ENCODE assay signal across 8 cellular contexts in the genomic region with DNA sequence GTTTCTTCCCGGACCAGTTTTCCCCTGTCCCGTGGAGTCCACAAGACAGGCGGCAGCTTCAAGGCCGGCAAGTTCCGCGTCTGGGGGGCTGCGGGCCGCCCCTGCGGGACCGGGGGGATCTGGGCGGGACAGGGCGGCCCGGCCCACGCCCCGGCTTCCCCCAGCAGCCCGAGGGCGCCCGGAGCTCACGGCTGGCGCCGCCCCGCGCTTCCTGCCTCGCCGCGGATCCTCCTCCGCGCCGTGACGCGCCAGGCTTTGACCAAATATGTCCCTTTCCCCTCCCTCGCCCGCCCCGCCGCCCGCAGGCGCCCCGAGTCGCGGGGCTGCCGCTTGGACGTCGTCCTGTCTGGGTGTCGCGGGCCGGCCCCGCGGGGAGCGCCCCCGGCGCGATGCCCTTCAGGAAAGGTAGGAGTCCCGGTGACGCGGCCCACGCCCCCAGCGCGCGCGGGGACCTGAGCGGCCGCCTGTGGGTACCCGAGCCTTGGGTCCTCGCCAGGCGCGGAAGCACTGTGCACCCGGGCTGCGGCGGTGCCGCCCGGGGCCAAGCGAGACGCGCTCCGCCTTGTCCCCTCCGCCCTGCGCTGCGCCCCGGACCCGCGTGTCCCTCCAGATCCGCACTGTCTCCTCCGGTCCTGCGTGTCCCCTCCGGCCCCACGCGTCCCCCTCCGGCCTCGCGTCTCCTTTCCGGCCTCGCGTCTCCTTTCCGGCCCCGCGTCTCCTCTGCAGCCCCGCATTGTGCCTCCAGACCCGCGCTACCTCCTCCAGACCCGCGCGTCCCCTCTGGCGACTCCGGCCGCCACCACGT. TPM values are rescaled to one million over a fixed set of nuclear protein-coding genes. Genes with fewer than 3 reads are reported as not detected.
DNase-seq lines count a peak whose midpoint lies in the region; ATAC-seq and TF ChIP-seq lines count a peak whose summit lies in the region.

No MANE protein-coding gene starts in this region.

- H3K4me3 ChIP-seq in lower leg skin (ENCODE audit: low read depth, poor library complexity, severe bottlenecking) = peak overlapping the region; percentile 79

- intact Hi-C loops in lower leg skin (cut with DNase I; ENCODE audit: low total_unique reads) = no loop called here

- ATAC-seq in HG02943 (IDR thresholded peaks at IDR 0.05; ENCODE audit: low read depth, unreplicated experiment) = peak; percentile 65

- no peak for TF ChIP-seq POLR2A in lower leg skin (IDR thresholded peaks at IDR 0.05)

- WGBS in lower leg skin, 2 donors = 0% methylated on average over 79 to 81 of the region's 106 CpGs

- no peak for TF ChIP-seq CTCF in lower leg skin (IDR thresholded peaks at IDR 0.05)

- peak; percentile 59 for DNase-seq in NCI-H82 (lab: John Stamatoyannopoulos, UW)
- no peak for DNase-seq in NCI-H82 treated with DMSO at 0.1 percent for 48 hours (lab: John Stamatoyannopoulos, UW; ENCODE audit: unreplicated experiment)
- DNase-seq in NCI-H226 = peak; percentile 55
- peak; percentile 81 to 83 for DNase-seq in activated CD4-positive, alpha-beta T cell treated with anti-CD3 and anti-CD28 coated beads, Interleukin-2, amount 50 U/mL, for 4 hours
- peak; percentile 75 to 89 for DNase-seq in dermis microvascular lymphatic vessel endothelial cell (ENCODE audit: low read depth in 2 of 2)
- peak; percentile 88 to 98 for DNase-seq in lower leg skin (ENCODE audit: low spot score in 2 of 2)
- peak; percentile 86 to 90 for DNase-seq in stimulated activated CD4-positive, alpha-beta T cell treated with anti-CD3 and anti-CD28 coated beads, Interleukin-4, amount 100 ng/mL, for 4 hours

RNA-seq across cellular contexts. Expression of gene RBM17, which starts 56.0 kb away (rescaled TPM):
- 25.9 and 29.5 TPM in 2 replicates for total RNA-seq in dermis microvascular lymphatic vessel endothelial cell
- total RNA-seq in lower leg skin = 10 to 100 TPM; 38.8 to 63.6 (median 40.4) TPM

RNA-seq across cellular contexts. Expression of gene PFKFB3, which starts 57.9 kb away (rescaled TPM):
- total RNA-seq in dermis microvascular lymphatic vessel endothelial cell (24.5 and 25.3 TPM in 2 replicates), lower leg skin (10 to 100 TPM; 56.4 to 77.4 (median 69.2) TPM)
